8 cellular contexts compared by ENCODE assay signal in genomic region chr3:5012398-5012797, GRCh38. TPM values are rescaled to one million over a fixed set of nuclear protein-coding genes. Genes with fewer than 3 reads are reported as not detected.
A peak's percentile ranks its signal among the peaks of the same experiment; 100 is the strongest.
DNase-seq lines count a peak whose midpoint lies in the region; ATAC-seq and TF ChIP-seq lines count a peak whose summit lies in the region.
"Had no signal": no experiment of that assay in that cellular context is flagged by ENCODE, and none has a peak within 500 bp of the region (broad histone marks: within the 10 kb centered on the region; RNA-seq: fewer than 3 reads in every experiment).

No MANE protein-coding gene starts in this region.

- peak; percentile 31 for DNase-seq in GF-D8 (lab: John Stamatoyannopoulos, UW)
- DNase-seq in Kasumi-1 (lab: John Stamatoyannopoulos, UW): peak; percentile 48 to 50
- no peak for DNase-seq in activated T-helper 1 cell treated with anti-CD3 and anti-CD28 coated beads, Interleukin-12 subunit alpha, Interleukin-12 subunit beta, Interleukin-2, Interleukin-4 antibody, amounts not matched to agents 30 ng/mL and 10 ng/mL and 1 ng/mL, durations not matched to agents 14 hours and 24 hours and 36 hours (ENCODE audit: low spot score)
- DNase-seq in natural killer cell: no peak
- no peak for DNase-seq in NCI-H510A (lab: John Stamatoyannopoulos, UW)
- DNase-seq in NCI-H82 treated with DMSO at 0.1 percent for 48 hours (lab: John Stamatoyannopoulos, UW; ENCODE audit: unreplicated experiment): no peak
- DNase-seq: NCI-H2081 had no signal

- peaks cover 1% of the 10 kb centered on the region for H3K27me3 Mint-ChIP-seq in activated T-helper 1 cell treated with anti-CD3 and anti-CD28 coated beads, Interleukin-12 subunit alpha, Interleukin-12 subunit beta, Interleukin-2, Interleukin-4 antibody, amounts not matched to agents 30 ng/mL and 10 ng/mL and 1 ng/mL, durations not matched to agents 14 hours and 24 hours and 36 hours (ENCODE audit: insufficient read depth)
- H3K27me3 Mint-ChIP-seq in natural killer cell (ENCODE audit: low read depth in 2 of 2): peaks cover 0 to 2% of the 10 kb centered on the region in 2 donors

- H3K4me3 Mint-ChIP-seq in activated T-helper 1 cell treated with anti-CD3 and anti-CD28 coated beads, Interleukin-12 subunit alpha, Interleukin-12 subunit beta, Interleukin-2, Interleukin-4 antibody, amounts not matched to agents 30 ng/mL and 10 ng/mL and 1 ng/mL, durations not matched to agents 14 hours and 24 hours and 36 hours: peak overlapping the region; percentile 31
- peak overlapping the region; percentile 70 for H3K4me3 Mint-ChIP-seq in natural killer cell

- H3K4me1 Mint-ChIP-seq in activated T-helper 1 cell treated with anti-CD3 and anti-CD28 coated beads, Interleukin-12 subunit alpha, Interleukin-12 subunit beta, Interleukin-2, Interleukin-4 antibody, amounts not matched to agents 30 ng/mL and 10 ng/mL and 1 ng/mL, durations not matched to agents 14 hours and 24 hours and 36 hours (ENCODE audit: low read depth): peaks cover 81% of the 10 kb centered on the region
- peaks cover 54 to 68% of the 10 kb centered on the region in 2 donors for H3K4me1 Mint-ChIP-seq in natural killer cell

- peaks cover 6% of the 10 kb centered on the region for H3K36me3 Mint-ChIP-seq in activated T-helper 1 cell treated with anti-CD3 and anti-CD28 coated beads, Interleukin-12 subunit alpha, Interleukin-12 subunit beta, Interleukin-2, Interleukin-4 antibody, amounts not matched to agents 30 ng/mL and 10 ng/mL and 1 ng/mL, durations not matched to agents 14 hours and 24 hours and 36 hours (ENCODE audit: low read depth)
- H3K36me3 Mint-ChIP-seq in natural killer cell: no peaks in the 10 kb centered on the region

- H3K9me3 Mint-ChIP-seq in activated T-helper 1 cell treated with anti-CD3 and anti-CD28 coated beads, Interleukin-12 subunit alpha, Interleukin-12 subunit beta, Interleukin-2, Interleukin-4 antibody, amounts not matched to agents 30 ng/mL and 10 ng/mL and 1 ng/mL, durations not matched to agents 14 hours and 24 hours and 36 hours: no peaks in the 10 kb centered on the region
- no peaks in the 10 kb centered on the region for H3K9me3 Mint-ChIP-seq in natural killer cell

- no peak for TF ChIP-seq CTCF in natural killer cell (IDR thresholded peaks at IDR 0.05)

- H3K27ac Mint-ChIP-seq in activated T-helper 1 cell treated with anti-CD3 and anti-CD28 coated beads, Interleukin-12 subunit alpha, Interleukin-12 subunit beta, Interleukin-2, Interleukin-4 antibody, amounts not matched to agents 30 ng/mL and 10 ng/mL and 1 ng/mL, durations not matched to agents 14 hours and 24 hours and 36 hours: peak overlapping the region; percentile 90
- H3K27ac Mint-ChIP-seq in natural killer cell: peak overlapping the region; percentile 74 to 81

- intact Hi-C loops in activated T-helper 1 cell treated with anti-CD3 and anti-CD28 coated beads, Interleukin-12 subunit alpha, Interleukin-12 subunit beta, Interleukin-2, Interleukin-4 antibody, amounts not matched to agents 30 ng/mL and 10 ng/mL and 1 ng/mL, durations not matched to agents 14 hours and 24 hours and 36 hours (cut with micrococcal nuclease): no loop called here
- intact Hi-C loops in natural killer cell (cut with micrococcal nuclease): no loop called here

- ATAC-seq in natural killer cell (no peak), HG02870 (IDR thresholded peaks at IDR 0.05; ENCODE audit: unreplicated experiment) (no peak)

RNA-seq across cellular contexts. Expression of gene BHLHE40, which starts 33.2 kb away (rescaled TPM):
- 449 and 458 TPM in 2 replicates for total RNA-seq in activated T-helper 1 cell treated with anti-CD3 and anti-CD28 coated beads, Interleukin-12 subunit alpha, Interleukin-12 subunit beta, Interleukin-2, Interleukin-4 antibody, amounts not matched to agents 30 ng/mL and 10 ng/mL and 1 ng/mL, durations not matched to agents 14 hours and 24 hours and 36 hours
- 100 to 1,000 TPM; 512 to 725 (median 719) TPM for total RNA-seq in natural killer cell

Comparison
In these comparisons a context has a peak if more than half of its experiments do, and no peak if none do; other contexts are left out.
1. DNase-seq: peak in GF-D8 (single experiment) and Kasumi-1 (2 of 2); none in activated T-helper 1 cell treated with anti-CD3 and anti-CD28 coated beads, Interleukin-12 subunit alpha, Interleukin-12 subunit beta, Interleukin-2, Interleukin-4 antibody, amounts not matched to agents 30 ng/mL and 10 ng/mL and 1 ng/mL, durations not matched to agents 14 hours and 24 hours and 36 hours (single experiment), natural killer cell (single experiment), NCI-H510A (single experiment) and NCI-H82 treated with DMSO at 0.1 percent for 48 hours (single experiment).